ENCODE assay signal across 28 cellular contexts in genomic region chr14:68556253-68556652, GRCh38.
DNase-seq lines count a peak whose midpoint lies in the region; ATAC-seq, FAIRE-seq and TF ChIP-seq lines count a peak whose summit lies in the region.
"Had no signal": no experiment of that assay in that cellular context is flagged by ENCODE, and none has a peak within 500 bp of the region (broad histone marks: within the 10 kb centered on the region; RNA-seq: fewer than 3 reads in every experiment).

No MANE protein-coding gene starts in this region.

- H3K9me3 ChIP-seq in BLaER1 treated with 17β-estradiol and CSF1 and Interleukin-3, amounts not matched to agents 10 nM and 100 nM (replicated peaks in 1 of 11): peaks cover 0 to 15% (median 12%) of the 10 kb centered on the region in 11 experiments; a peak in 16 of 22 replicates
- H3K9me3 ChIP-seq in K562 (replicated peaks; ENCODE audit: control insufficient read depth, insufficient read depth, low read depth, low read length) (no peaks in the 10 kb centered on the region), stomach (no peaks in the 10 kb centered on the region), SJCRH30 (replicated peaks) (no peaks in the 10 kb centered on the region)
- H3K9me3 ChIP-seq: right atrium auricular region, SK-N-SH, spleen, upper lobe of right lung had no signal

- TF ChIP-seq EP300 in K562 (IDR thresholded peaks at IDR 0.05; ENCODE audit: low read length): no peak
- TF ChIP-seq EP300 in stomach (IDR thresholded peaks at IDR 0.05): no peak

- POLR2A ChIA-PET in K562 (lab: Yijun Ruan, JAX): no interaction called here

- H3K4me1 ChIP-seq in BLaER1 treated with 17β-estradiol and CSF1 and Interleukin-3, amounts not matched to agents 10 nM and 100 nM: peaks cover 63 to 92% (median 68%) of the 10 kb centered on the region in 10 experiments
- H3K4me1 ChIP-seq in K562 (replicated peaks in 1 of 2; ENCODE audit: control insufficient read depth in 2 of 2, insufficient read depth in 2 of 2, low read length in 2 of 2): no peaks in the 10 kb centered on the region; a peak in 1 of 5 replicates
- peaks cover 15 to 49% (median 35%) of the 10 kb centered on the region in 4 donors for H3K4me1 ChIP-seq in stomach
- peaks cover 46% of the 10 kb centered on the region for H3K4me1 ChIP-seq in SJCRH30

- H3K4me2 ChIP-seq in BLaER1 treated with 17β-estradiol and CSF1 and Interleukin-3, amounts not matched to agents 10 nM and 100 nM: peak overlapping the region; percentile 40 to 84 (median 65)
- no peak overlapping the region for H3K4me2 ChIP-seq in K562 (ENCODE audit: insufficient read depth, low read length)
- H3K4me2 ChIP-seq: SK-N-SH had no signal

- no peaks in the 10 kb centered on the region for H3K9me1 ChIP-seq in K562 (ENCODE audit: control insufficient read depth, insufficient read depth, low read length)

- H3K27ac ChIP-seq in BLaER1 treated with 17β-estradiol and CSF1 and Interleukin-3, amounts not matched to agents 10 nM and 100 nM: peak overlapping the region in 7 of 11 experiments; percentile 15 to 73 (median 29); a peak in 9 of 22 replicates
- H3K27ac ChIP-seq in K562 (ENCODE audit: extremely low read depth, low read depth, low read length) (no peak overlapping the region), stomach (peak overlapping the region in 3 of 5 donors; percentile 69 to 95 (median 87)), SJCRH30 (no peak overlapping the region; the same call in 1 of the 2 replicates)
- H3K27ac ChIP-seq: spleen, upper lobe of right lung had no signal

- CTCF ChIA-PET in K562 (lab: Yijun Ruan, JAX; ENCODE audit: low intra/inter-chr PET ratio): no interaction called here

- no peak overlapping the region for H3K4me3 ChIP-seq in BLaER1 treated with 17β-estradiol and CSF1 and Interleukin-3, amounts not matched to agents 10 nM and 100 nM
- H3K4me3 ChIP-seq in K562: no peak overlapping the region
- H3K4me3 ChIP-seq in stomach: no peak overlapping the region
- H3K4me3 ChIP-seq in SJCRH30: no peak overlapping the region
- H3K4me3 ChIP-seq: GM23248, right atrium auricular region, spleen, upper lobe of right lung had no signal

- H3K79me2 ChIP-seq in K562 (ENCODE audit: control insufficient read depth, insufficient read depth, low read length): no peaks in the 10 kb centered on the region

- ATAC-seq in K562 (no peak), HG02840 (IDR thresholded peaks at IDR 0.05; ENCODE audit: low FRiP score, unreplicated experiment) (no peak)
- ATAC-seq: CD8-positive, alpha-beta T cell; natural killer cell treated with Interleukin-12 subunit alpha and Interleukin-12 subunit beta and Interleukin-15 and Interleukin-18, amount 100 ng/mL, for 72 hours; upper lobe of right lung had no signal

- TF ChIP-seq POLR2A in K562 (conservative IDR thresholded peaks at IDR 0.05): no peak
- no peak for TF ChIP-seq POLR2A in stomach (IDR thresholded peaks at IDR 0.05)
- TF ChIP-seq POLR2A in GM12892 (IDR thresholded peaks at IDR 0.05; ENCODE audit: low read depth, low read length): no peak

- no peak overlapping the region for H2AFZ ChIP-seq in K562 (ENCODE audit: low read depth, low read length)
- H2AFZ ChIP-seq: GM23248 had no signal

- no TSS peak for BruUV-seq in K562 (replicated peaks; lab: Mats Ljungman, UMichigan)

- DNase-seq in K562 (ENCODE audit: extremely low read depth in 1 of 4, low spot score in 3 of 4) (no peak), stomach (no peak), GM12892 (ENCODE audit: insufficient read length) (no peak), SJCRH30 (no peak)
- no peak for DNase-seq in activated T-helper 1 cell treated with anti-CD3 and anti-CD28 coated beads, Interleukin-12 subunit alpha, Interleukin-12 subunit beta, Interleukin-2, Interleukin-4 antibody, amounts not matched to agents 30 ng/mL and 10 ng/mL and 1 ng/mL, durations not matched to agents 14 hours and 24 hours and 36 hours (ENCODE audit: low spot score)
- DNase-seq: activated CD4-positive, alpha-beta T cell treated with anti-CD3 and anti-CD28 coated beads, Interleukin-2, amount 50 U/mL, for 4 hours; activated naive CD4-positive, alpha-beta T cell treated with anti-CD3 and anti-CD28 coated beads for 36 hours; AML-193; CD8-positive, alpha-beta T cell; GM23248; immature natural killer cell; left cardiac atrium; NCI-H1048; NCI-H1694 treated with DMSO at 0.1 percent for 48 hours; SK-N-SH; spleen; stimulated activated CD4-positive, alpha-beta T cell treated with anti-CD3 and anti-CD28 coated beads, Interleukin-2, amount 100 ng/mL, for 24 hours; upper lobe of right lung had no signal

- no peaks in the 10 kb centered on the region for H3K9me3 Mint-ChIP-seq in nephron
- no peaks in the 10 kb centered on the region for H3K9me3 Mint-ChIP-seq in activated T-helper 1 cell treated with anti-CD3 and anti-CD28 coated beads, Interleukin-12 subunit alpha, Interleukin-12 subunit beta, Interleukin-2, Interleukin-4 antibody, amounts not matched to agents 30 ng/mL and 10 ng/mL and 1 ng/mL, durations not matched to agents 14 hours and 24 hours and 36 hours
- H3K9me3 Mint-ChIP-seq: activated naive CD4-positive, alpha-beta T cell treated with anti-CD3 and anti-CD28 coated beads for 36 hours; CD8-positive, alpha-beta T cell; central memory CD8-positive, alpha-beta T cell; immature natural killer cell; natural killer cell treated with Interleukin-12 subunit alpha and Interleukin-12 subunit beta and Interleukin-15 and Interleukin-18, amount 100 ng/mL, for 72 hours; T-helper 1 cell treated with Interleukin-12 subunit alpha and Interleukin-12 subunit beta and Interleukin-4 antibody, amounts not matched to agents 30 μg/mL and 1 μg/mL, for 36 hours had no signal

- intact Hi-C loops in K562 (cut with micrococcal nuclease) (no loop called here), stomach (cut with DNase I; ENCODE audit: low total_unique reads) (no loop called here)
- intact Hi-C loops in activated T-helper 1 cell treated with anti-CD3 and anti-CD28 coated beads, Interleukin-12 subunit alpha, Interleukin-12 subunit beta, Interleukin-2, Interleukin-4 antibody, amounts not matched to agents 30 ng/mL and 10 ng/mL and 1 ng/mL, durations not matched to agents 14 hours and 24 hours and 36 hours (cut with micrococcal nuclease): no loop called here

- no peaks in the 10 kb centered on the region for H3K36me3 Mint-ChIP-seq in nephron (ENCODE audit: low read depth)
- no peaks in the 10 kb centered on the region for H3K36me3 Mint-ChIP-seq in activated T-helper 1 cell treated with anti-CD3 and anti-CD28 coated beads, Interleukin-12 subunit alpha, Interleukin-12 subunit beta, Interleukin-2, Interleukin-4 antibody, amounts not matched to agents 30 ng/mL and 10 ng/mL and 1 ng/mL, durations not matched to agents 14 hours and 24 hours and 36 hours (ENCODE audit: low read depth)
- H3K36me3 Mint-ChIP-seq: CD8-positive, alpha-beta T cell; natural killer cell treated with Interleukin-12 subunit alpha and Interleukin-12 subunit beta and Interleukin-15 and Interleukin-18, amount 100 ng/mL, for 72 hours had no signal

- H3K27me3 ChIP-seq in BLaER1 treated with 17β-estradiol and CSF1 and Interleukin-3, amounts not matched to agents 10 nM and 100 nM: no peaks in the 10 kb centered on the region
- H3K27me3 ChIP-seq in K562 (ENCODE audit: control insufficient read depth in 2 of 2, insufficient read depth in 2 of 2, low read length in 2 of 2) (peaks cover 0 to 15% of the 10 kb centered on the region in 2 experiments; a peak in 3 of 5 replicates), stomach (no peaks in the 10 kb centered on the region), SJCRH30 (no peaks in the 10 kb centered on the region)
- H3K27me3 ChIP-seq: right atrium auricular region, spleen, upper lobe of right lung had no signal

- TF ChIP-seq CTCF in K562 (IDR thresholded peaks at IDR 0.05 in 2 of 3, conservative IDR thresholded peaks at IDR 0.05 in 1 of 3; ENCODE audit: insufficient read depth in 2 of 3, low read depth in 1 of 3, low read length in 3 of 3) (no peak), nephron (IDR thresholded peaks at IDR 0.05; ENCODE audit: unreplicated experiment in 3 of 3) (no peak), stomach (IDR thresholded peaks at IDR 0.05) (no peak)

- WGBS in K562 (ENCODE audit: insufficient coverage, low coverage, missing lambda C conversion rate): 25% methylated on average over 1 of the region's 4 CpGs
- WGBS in stomach, 5 donors: 96 to 100% (median 98%) methylated on average over 4 of the region's 4 CpGs

- no peak for TF ChIP-seq RAD21 in K562 (CRISPR knock-in tag; conservative IDR thresholded peaks at IDR 0.05 in 1 of 2, IDR thresholded peaks at IDR 0.05 in 1 of 2)

- H3K27me3 Mint-ChIP-seq in nephron (ENCODE audit: low read depth): no peaks in the 10 kb centered on the region
- H3K27me3 Mint-ChIP-seq in activated T-helper 1 cell treated with anti-CD3 and anti-CD28 coated beads, Interleukin-12 subunit alpha, Interleukin-12 subunit beta, Interleukin-2, Interleukin-4 antibody, amounts not matched to agents 30 ng/mL and 10 ng/mL and 1 ng/mL, durations not matched to agents 14 hours and 24 hours and 36 hours (ENCODE audit: insufficient read depth): peaks cover 2% of the 10 kb centered on the region
- H3K27me3 Mint-ChIP-seq: central memory CD8-positive, alpha-beta T cell; natural killer cell treated with Interleukin-12 subunit alpha and Interleukin-12 subunit beta and Interleukin-15 and Interleukin-18, amount 100 ng/mL, for 72 hours had no signal

- in situ Hi-C loops in K562 (cut with MboI): no loop called here

- peak overlapping the region in 1 of 11 experiments; percentile 12; a peak in 1 of 22 replicates for H3K9ac ChIP-seq in BLaER1 treated with 17β-estradiol and CSF1 and Interleukin-3, amounts not matched to agents 10 nM and 100 nM
- no peak overlapping the region for H3K9ac ChIP-seq in K562 (ENCODE audit: insufficient read depth in 1 of 2, low read depth in 2 of 2, low read length in 2 of 2)
- H3K9ac ChIP-seq: GM23248, SK-N-SH had no signal

- H3K4me1 Mint-ChIP-seq in nephron: peaks cover 69% of the 10 kb centered on the region
- H3K4me1 Mint-ChIP-seq in activated T-helper 1 cell treated with anti-CD3 and anti-CD28 coated beads, Interleukin-12 subunit alpha, Interleukin-12 subunit beta, Interleukin-2, Interleukin-4 antibody, amounts not matched to agents 30 ng/mL and 10 ng/mL and 1 ng/mL, durations not matched to agents 14 hours and 24 hours and 36 hours (ENCODE audit: low read depth): no peaks in the 10 kb centered on the region
- H3K4me1 Mint-ChIP-seq: central memory CD8-positive, alpha-beta T cell had no signal

- H4K20me1 ChIP-seq in BLaER1 treated with 17β-estradiol and CSF1 and Interleukin-3, amounts not matched to agents 10 nM and 100 nM: no peaks in the 10 kb centered on the region
- H4K20me1 ChIP-seq in K562 (replicated peaks; ENCODE audit: control insufficient read depth, insufficient read depth, low read length): peaks cover 3% of the 10 kb centered on the region; the same call in 1 of the 2 replicates

- peak overlapping the region; percentile 83 to 98 (median 96) for H3K27ac Mint-ChIP-seq in nephron
- no peak overlapping the region for H3K27ac Mint-ChIP-seq in activated T-helper 1 cell treated with anti-CD3 and anti-CD28 coated beads, Interleukin-12 subunit alpha, Interleukin-12 subunit beta, Interleukin-2, Interleukin-4 antibody, amounts not matched to agents 30 ng/mL and 10 ng/mL and 1 ng/mL, durations not matched to agents 14 hours and 24 hours and 36 hours
- H3K27ac Mint-ChIP-seq: activated naive CD4-positive, alpha-beta T cell treated with anti-CD3 and anti-CD28 coated beads for 36 hours; CD8-positive, alpha-beta T cell; immature natural killer cell; natural killer cell treated with Interleukin-12 subunit alpha and Interleukin-12 subunit beta and Interleukin-15 and Interleukin-18, amount 100 ng/mL, for 72 hours; T-helper 1 cell treated with Interleukin-12 subunit alpha and Interleukin-12 subunit beta and Interleukin-4 antibody, amounts not matched to agents 30 μg/mL and 1 μg/mL, for 36 hours had no signal

- H3K36me3 ChIP-seq in BLaER1 treated with 17β-estradiol and CSF1 and Interleukin-3, amounts not matched to agents 10 nM and 100 nM: peaks cover 0 to 14% (median 0%) of the 10 kb centered on the region in 11 experiments; a peak in 2 of 22 replicates
- no peaks in the 10 kb centered on the region for H3K36me3 ChIP-seq in K562 (ENCODE audit: control insufficient read depth, insufficient read depth, low read length)
- H3K36me3 ChIP-seq in stomach: no peaks in the 10 kb centered on the region
- H3K36me3 ChIP-seq in SJCRH30: no peaks in the 10 kb centered on the region
- H3K36me3 ChIP-seq: right atrium auricular region, spleen, upper lobe of right lung had no signal

- FAIRE-seq in K562 (lab: Jason Lieb, UNC): no peak
- no peak for FAIRE-seq in GM12892 (lab: Jason Lieb, UNC)
- FAIRE-seq: endothelial cell of umbilical vein, GM18507, TTC549 had no signal

- H3K4me3 Mint-ChIP-seq in nephron: no peak overlapping the region
- no peak overlapping the region for H3K4me3 Mint-ChIP-seq in activated T-helper 1 cell treated with anti-CD3 and anti-CD28 coated beads, Interleukin-12 subunit alpha, Interleukin-12 subunit beta, Interleukin-2, Interleukin-4 antibody, amounts not matched to agents 30 ng/mL and 10 ng/mL and 1 ng/mL, durations not matched to agents 14 hours and 24 hours and 36 hours
- H3K4me3 Mint-ChIP-seq: activated naive CD4-positive, alpha-beta T cell treated with anti-CD3 and anti-CD28 coated beads for 36 hours; CD8-positive, alpha-beta T cell; central memory CD8-positive, alpha-beta T cell; immature natural killer cell; natural killer cell treated with Interleukin-12 subunit alpha and Interleukin-12 subunit beta and Interleukin-15 and Interleukin-18, amount 100 ng/mL, for 72 hours; T-helper 1 cell treated with Interleukin-12 subunit alpha and Interleukin-12 subunit beta and Interleukin-4 antibody, amounts not matched to agents 30 μg/mL and 1 μg/mL, for 36 hours had no signal

Comparison
In these comparisons a context has a peak if more than half of its experiments do, and no peak if none do; other contexts are left out.
1. H3K27ac ChIP-seq: peak in BLaER1 treated with 17β-estradiol and CSF1 and Interleukin-3, amounts not matched to agents 10 nM and 100 nM (7 of 11) and stomach (3 of 5); none in K562 (single experiment) and SJCRH30 (single experiment).